Comparison of ENCODE assay signal across 1 cellular context in genomic region chr17:30297715-30298114, GRCh38.
TF ChIP-seq lines count a peak whose summit lies in the region.

No MANE protein-coding gene starts in this region.

TF ChIP-seq in H1, 55 proteins besides CTCF, POLR2A, EP300 and RAD21 (continued from another document):
- TF ChIP-seq PHF8 (conservative IDR thresholded peaks at IDR 0.05; ENCODE audit: low read depth, low read length) = no peak
- no peak for TF ChIP-seq RFX5 (IDR thresholded peaks at IDR 0.05; ENCODE audit: borderline replicate concordance, low read depth, low read length)
TF ChIP-seq in H1: peak in this region for 0.
